7 cellular contexts compared by ENCODE assay signal in the genomic region with DNA sequence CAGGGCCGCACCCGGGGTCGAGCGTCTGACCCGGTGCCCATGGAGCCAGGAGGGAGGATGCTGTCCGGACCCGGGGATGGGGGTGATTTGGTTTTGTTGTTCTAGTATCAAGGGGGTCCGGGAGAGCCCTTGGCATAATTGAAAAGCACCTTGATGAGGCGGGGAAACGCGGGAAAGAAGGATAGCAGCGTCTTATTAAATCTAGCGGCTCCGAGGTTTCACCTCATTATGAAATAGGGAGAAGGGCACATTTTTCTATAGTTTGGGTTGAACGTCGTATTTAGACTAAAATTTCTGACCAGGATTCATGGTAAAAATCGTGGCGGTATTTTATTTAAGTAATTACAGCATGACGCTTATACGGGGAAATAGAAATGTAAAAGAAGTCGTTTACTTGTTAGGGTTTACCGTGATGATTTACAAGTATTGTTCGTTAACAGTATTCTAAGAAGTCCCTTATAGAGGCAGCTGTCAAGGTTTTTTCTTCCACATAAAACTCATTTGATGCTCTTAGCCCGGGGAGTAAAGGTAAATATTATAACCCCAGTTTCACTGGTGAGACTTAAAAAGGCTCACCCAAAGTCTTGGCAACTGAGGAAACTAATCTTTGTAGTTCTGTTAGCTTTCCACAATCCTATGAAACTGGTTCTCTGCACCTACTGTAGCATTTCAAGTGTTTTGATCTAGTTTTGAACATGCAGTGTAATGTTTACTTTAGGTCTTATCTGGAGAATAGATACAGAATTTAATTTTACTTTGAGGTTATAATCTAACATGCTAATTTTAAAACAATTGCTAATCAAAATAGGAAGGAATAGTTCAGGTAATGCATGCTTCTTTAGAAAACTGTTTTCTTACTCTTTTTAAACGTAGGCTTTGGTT. TPM values are rescaled to one million over a fixed set of nuclear protein-coding genes. Genes with fewer than 3 reads are reported as not detected.
DNase-seq lines count a peak whose midpoint lies in the region; ATAC-seq and TF ChIP-seq lines count a peak whose summit lies in the region.

No MANE protein-coding gene starts in this region.

- 1% methylated on average over 24 to 25 of the region's 25 CpGs for WGBS in GM23248 (ENCODE audit: low coverage in 1 of 2, low lambda C conversion rate in 2 of 2, missing lambda C conversion rate in 2 of 2), 2 experiments

- no peaks in the 10 kb centered on the region for H3K9me2 ChIP-seq in GM23248 (ENCODE audit: insufficient read depth)

- DNase-seq in GM23248 (no peak), osteoblast (ENCODE audit: insufficient read length, low spot score, missing footprints) (no peak), AML-193 (lab: John Stamatoyannopoulos, UW) (no peak)
- DNase-seq in central memory CD4-positive, alpha-beta T cell: no peak

- H3K4me3 ChIP-seq in GM23248 (peak overlapping the region; percentile 96), OCI-LY3 (ENCODE audit: low read length) (peak overlapping the region; percentile 89), endocrine pancreas (ENCODE audit: control insufficient read depth, insufficient read depth, low read length) (peak overlapping the region; percentile 99), osteoblast (ENCODE audit: insufficient read depth, low read length) (peak overlapping the region; percentile 80)

- H3K36me3 ChIP-seq in GM23248 (ENCODE audit: low read depth) (no peaks in the 10 kb centered on the region), OCI-LY3 (replicated peaks; ENCODE audit: low read depth, low read length) (peaks cover 18% of the 10 kb centered on the region), endocrine pancreas (ENCODE audit: control insufficient read depth, insufficient read depth, low read length) (no peaks in the 10 kb centered on the region), osteoblast (ENCODE audit: insufficient read depth, low read length) (no peaks in the 10 kb centered on the region)

- H2AFZ ChIP-seq in GM23248 (peak overlapping the region; percentile 89), OCI-LY3 (ENCODE audit: low read depth, low read length) (no peak overlapping the region), osteoblast (ENCODE audit: low read length) (no peak overlapping the region)

- H3K27ac ChIP-seq in GM23248 (peak overlapping the region; percentile 97), OCI-LY3 (ENCODE audit: low read length) (peak overlapping the region; percentile 86), osteoblast (ENCODE audit: low read depth, low read length) (peak overlapping the region; percentile 95)

- TF ChIP-seq CTCF in OCI-LY3 (IDR thresholded peaks at IDR 0.05; ENCODE audit: low read depth, low read length) (no peak), osteoblast (IDR thresholded peaks at IDR 0.05; ENCODE audit: extremely low read depth, low read depth, low read length) (no peak)

- H3K4me2 ChIP-seq in GM23248 (ENCODE audit: unreplicated experiment) (peak overlapping the region; percentile 97), OCI-LY3 (ENCODE audit: low read length) (peak overlapping the region; percentile 82), osteoblast (ENCODE audit: insufficient read depth, low read length) (peak overlapping the region; percentile 92)

- ATAC-seq in GM18873 (IDR thresholded peaks at IDR 0.05; ENCODE audit: low FRiP score, unreplicated experiment): no peak

- in situ Hi-C loops in GM23248 (cut with MboI): no loop called here

- H4K20me1 ChIP-seq in GM23248 (ENCODE audit: insufficient read depth) (peaks cover 34% of the 10 kb centered on the region; the same call in 1 of the 2 replicates), OCI-LY3 (ENCODE audit: insufficient read depth, low read length) (peaks cover 53% of the 10 kb centered on the region), osteoblast (ENCODE audit: insufficient read depth, low read length) (peaks cover 52% of the 10 kb centered on the region)

- H3K9me3 ChIP-seq in GM23248 (ENCODE audit: low read depth): no peaks in the 10 kb centered on the region
- H3K9me3 ChIP-seq in OCI-LY3 (ENCODE audit: insufficient read depth, low read length): no peaks in the 10 kb centered on the region
- H3K9me3 ChIP-seq in endocrine pancreas (ENCODE audit: control insufficient read depth, low read length): no peaks in the 10 kb centered on the region
- H3K9me3 ChIP-seq in osteoblast (ENCODE audit: low read depth, low read length): no peaks in the 10 kb centered on the region

- H3K9ac ChIP-seq in GM23248 (peak overlapping the region; percentile 98), OCI-LY3 (ENCODE audit: low read length) (peak overlapping the region; percentile 91), endocrine pancreas (ENCODE audit: control insufficient read depth, insufficient read depth, low read length) (peak overlapping the region; percentile 78)

- H3K4me1 ChIP-seq in GM23248 (ENCODE audit: insufficient read depth) (peaks cover 25% of the 10 kb centered on the region), OCI-LY3 (ENCODE audit: low read length) (peaks cover 19% of the 10 kb centered on the region), endocrine pancreas (ENCODE audit: control insufficient read depth, insufficient read depth, low read length) (peaks cover 19% of the 10 kb centered on the region), osteoblast (ENCODE audit: insufficient read depth, low read length) (peaks cover 35% of the 10 kb centered on the region)

- H3F3A ChIP-seq in GM23248 (ENCODE audit: insufficient read depth): peaks cover 41% of the 10 kb centered on the region

- H3K79me2 ChIP-seq in GM23248 (ENCODE audit: insufficient read depth): peaks cover 57% of the 10 kb centered on the region
- H3K79me2 ChIP-seq in OCI-LY3 (ENCODE audit: low read length): peaks cover 61% of the 10 kb centered on the region
- H3K79me2 ChIP-seq in osteoblast (ENCODE audit: insufficient read depth, low read length): peaks cover 58% of the 10 kb centered on the region

- no peaks in the 10 kb centered on the region for H3K27me3 ChIP-seq in GM23248 (replicated peaks; ENCODE audit: insufficient read depth)
- no peaks in the 10 kb centered on the region for H3K27me3 ChIP-seq in OCI-LY3 (ENCODE audit: low read depth, low read length)
- H3K27me3 ChIP-seq in endocrine pancreas (ENCODE audit: control insufficient read depth, insufficient read depth, low read length): no peaks in the 10 kb centered on the region
- H3K27me3 ChIP-seq in osteoblast (ENCODE audit: insufficient read depth, low read length): no peaks in the 10 kb centered on the region

RNA-seq across cellular contexts. Expression of a gene that starts 0.8 kb away (rescaled TPM):
- 57.5 and 59.1 TPM in 2 replicates for total RNA-seq in GM23248 (2014; rRNA removed; shearing (Covaris generic))
- polyA plus RNA-seq in GM23248 (2016; fragmentation: Nextera tagmentation; extraction: Ambion mirVana): 100 and 138 TPM in 2 replicates
- 25.6 and 34.7 TPM in 2 replicates for total RNA-seq in osteoblast

RNA-seq across cellular contexts. Expression of a gene that starts 12.5 kb away (rescaled TPM):
- 35.5 and 36.5 TPM in 2 replicates for total RNA-seq in GM23248 (2014; rRNA removed; shearing (Covaris generic))
- polyA plus RNA-seq in GM23248 (2016; fragmentation: Nextera tagmentation; extraction: Ambion mirVana): 20.1 and 20.2 TPM in 2 replicates
- 41.5 and 42.7 TPM in 2 replicates for total RNA-seq in osteoblast

RNA-seq across cellular contexts. Expression of a gene that starts 47.2 kb away (rescaled TPM):
- total RNA-seq in GM23248 (2014; rRNA removed; shearing (Covaris generic)): not detected in 2 replicates
- not detected in 2 replicates for polyA plus RNA-seq in GM23248 (2016; fragmentation: Nextera tagmentation; extraction: Ambion mirVana)
- total RNA-seq in osteoblast: 0.36 TPM in 1 of 2 replicates, not detected in the other
